21 cellular contexts compared by ENCODE assay signal in genomic region chr2:95354925-95355324, GRCh38. TPM values are rescaled to one million over a fixed set of nuclear protein-coding genes. Genes with fewer than 3 reads are reported as not detected.
"Had no signal": no experiment of that assay in that cellular context is flagged by ENCODE, and none has a peak within 500 bp of the region (broad histone marks: within the 10 kb centered on the region; RNA-seq: fewer than 3 reads in every experiment).

No MANE protein-coding gene starts in this region.

- H3K4me3 Mint-ChIP-seq: activated CD4-positive, alpha-beta memory T cell treated with anti-CD3 and anti-CD28 coated beads, Interleukin-2, amount 10 ng/mL, durations not matched to agents 7 days and 5 days; activated naive CD4-positive, alpha-beta T cell treated with anti-CD3 and anti-CD28 coated beads for 36 hours; activated naive CD8-positive, alpha-beta T cell treated with anti-CD3 and anti-CD28 coated beads, Interleukin-2, amount 10 ng/mL, durations not matched to agents 7 days and 5 days; activated T-cell treated with anti-CD3 and anti-CD28 coated beads, Interleukin-2, amount 50 U/mL, for 24 hours; activated T-helper 17 cell treated with anti-CD3 and anti-CD28 coated beads, Interleukin-2, amount 50 U/mL, for 72 hours; naive thymus-derived CD8-positive, alpha-beta T cell; T-helper 1 cell treated with Interleukin-12 subunit alpha and Interleukin-12 subunit beta and Interleukin-4 antibody, amounts not matched to agents 30 μg/mL and 1 μg/mL, for 36 hours had no signal

- H3K4me1 ChIP-seq: right lobe of liver, upper lobe of left lung had no signal

- DNase-seq: activated CD4-positive, alpha-beta memory T cell treated with anti-CD3 and anti-CD28 coated beads, Interleukin-2, amount 10 ng/mL, durations not matched to agents 7 days and 5 days; activated CD4-positive, alpha-beta T cell treated with anti-CD3 and anti-CD28 coated beads for 4 hours; activated CD4-positive, CD25-positive, alpha-beta regulatory T cell; activated naive CD4-positive, alpha-beta T cell treated with anti-CD3 and anti-CD28 coated beads for 36 hours; activated naive CD8-positive, alpha-beta T cell treated with anti-CD3 and anti-CD28 coated beads, Interleukin-2, amount 10 ng/mL, durations not matched to agents 7 days and 5 days; activated T-cell treated with anti-CD3 and anti-CD28 coated beads, Interleukin-2, amount 50 U/mL, for 24 hours; amniotic stem cell; cerebellar nuclear complex; cortex of kidney; stimulated activated CD4-positive, alpha-beta T cell treated with anti-CD3 and anti-CD28 coated beads, Interleukin-2, amount 100 ng/mL, for 48 hours; stimulated activated naive CD4-positive, alpha-beta T cell; T1000 had no signal

- H3K9me3 Mint-ChIP-seq: activated CD4-positive, alpha-beta memory T cell treated with anti-CD3 and anti-CD28 coated beads, Interleukin-2, amount 10 ng/mL, durations not matched to agents 7 days and 5 days; activated naive CD4-positive, alpha-beta T cell treated with anti-CD3 and anti-CD28 coated beads for 36 hours; activated naive CD8-positive, alpha-beta T cell treated with anti-CD3 and anti-CD28 coated beads, Interleukin-2, amount 10 ng/mL, durations not matched to agents 7 days and 5 days; activated T-cell treated with anti-CD3 and anti-CD28 coated beads, Interleukin-2, amount 50 U/mL, for 24 hours; activated T-helper 17 cell treated with anti-CD3 and anti-CD28 coated beads, Interleukin-2, amount 50 U/mL, for 72 hours; T-helper 1 cell treated with Interleukin-12 subunit alpha and Interleukin-12 subunit beta and Interleukin-4 antibody, amounts not matched to agents 30 μg/mL and 1 μg/mL, for 36 hours had no signal

- H3K27ac ChIP-seq: heart left ventricle, right lobe of liver, thoracic aorta, upper lobe of left lung had no signal

- H3K9me3 ChIP-seq: right lobe of liver, thoracic aorta, upper lobe of left lung had no signal

- H3K4me3 ChIP-seq: heart left ventricle, lung, right lobe of liver, smooth muscle cell, thoracic aorta, upper lobe of left lung had no signal

- H3K36me3 ChIP-seq: heart left ventricle, right lobe of liver, thoracic aorta, upper lobe of left lung had no signal

- H3K27me3 ChIP-seq: heart left ventricle, right lobe of liver, upper lobe of left lung had no signal

- H3K4me1 Mint-ChIP-seq: activated CD4-positive, alpha-beta memory T cell treated with anti-CD3 and anti-CD28 coated beads, Interleukin-2, amount 10 ng/mL, durations not matched to agents 7 days and 5 days; activated naive CD8-positive, alpha-beta T cell treated with anti-CD3 and anti-CD28 coated beads, Interleukin-2, amount 10 ng/mL, durations not matched to agents 7 days and 5 days; activated T-helper 17 cell treated with anti-CD3 and anti-CD28 coated beads, Interleukin-2, amount 50 U/mL, for 72 hours had no signal

- ATAC-seq: activated T-helper 17 cell treated with anti-CD3 and anti-CD28 coated beads, Interleukin-2, amount 50 U/mL, for 72 hours; heart left ventricle; naive thymus-derived CD8-positive, alpha-beta T cell; right lobe of liver had no signal

- H3K27ac Mint-ChIP-seq: activated CD4-positive, alpha-beta memory T cell treated with anti-CD3 and anti-CD28 coated beads, Interleukin-2, amount 10 ng/mL, durations not matched to agents 7 days and 5 days; activated naive CD4-positive, alpha-beta T cell treated with anti-CD3 and anti-CD28 coated beads for 36 hours; activated naive CD8-positive, alpha-beta T cell treated with anti-CD3 and anti-CD28 coated beads, Interleukin-2, amount 10 ng/mL, durations not matched to agents 7 days and 5 days; activated T-cell treated with anti-CD3 and anti-CD28 coated beads, Interleukin-2, amount 50 U/mL, for 24 hours; activated T-helper 17 cell treated with anti-CD3 and anti-CD28 coated beads, Interleukin-2, amount 50 U/mL, for 72 hours; T-helper 1 cell treated with Interleukin-12 subunit alpha and Interleukin-12 subunit beta and Interleukin-4 antibody, amounts not matched to agents 30 μg/mL and 1 μg/mL, for 36 hours had no signal

- H3K36me3 Mint-ChIP-seq: activated naive CD8-positive, alpha-beta T cell treated with anti-CD3 and anti-CD28 coated beads, Interleukin-2, amount 10 ng/mL, durations not matched to agents 7 days and 5 days; naive thymus-derived CD8-positive, alpha-beta T cell had no signal

RNA-seq across cellular contexts. Expression of gene KCNIP3, which starts 57.8 kb away (rescaled TPM):
- total RNA-seq: activated CD4-positive, alpha-beta memory T cell treated with anti-CD3 and anti-CD28 coated beads, Interleukin-2, amount 10 ng/mL, durations not matched to agents 7 days and 5 days; activated naive CD4-positive, alpha-beta T cell treated with anti-CD3 and anti-CD28 coated beads for 36 hours; activated naive CD8-positive, alpha-beta T cell treated with anti-CD3 and anti-CD28 coated beads, Interleukin-2, amount 10 ng/mL, durations not matched to agents 7 days and 5 days; activated T-helper 17 cell treated with anti-CD3 and anti-CD28 coated beads, Interleukin-2, amount 50 U/mL, for 72 hours; naive thymus-derived CD8-positive, alpha-beta T cell had no signal
- polyA plus RNA-seq: naive thymus-derived CD8-positive, alpha-beta T cell had no signal
